ENCODE assay signal across 30 cellular contexts in the genomic region with DNA sequence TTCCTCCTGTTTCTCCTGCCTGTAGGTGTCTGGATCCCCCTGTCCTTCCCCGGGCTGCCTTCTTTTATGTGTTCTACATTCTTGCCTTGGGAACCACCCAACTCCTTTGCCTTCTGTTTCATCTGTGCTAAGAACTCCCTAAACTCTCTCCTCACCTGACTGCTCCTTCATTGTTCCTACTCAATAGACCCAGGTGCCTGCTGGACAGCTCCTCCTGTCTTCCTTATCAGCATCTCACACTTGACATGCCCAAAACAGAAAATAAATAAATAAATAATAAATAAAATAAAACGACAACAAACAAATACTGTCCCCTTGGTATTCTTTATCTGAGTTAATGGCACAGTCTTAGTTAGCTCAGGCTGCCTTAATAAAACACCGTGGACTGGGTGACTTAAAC.
"Had no signal": no experiment of that assay in that cellular context is flagged by ENCODE, and none has a peak within 500 bp of the region (broad histone marks: within the 10 kb centered on the region; RNA-seq: fewer than 3 reads in every experiment).

No MANE protein-coding gene starts in this region.

- H3K27ac ChIP-seq: brain microvascular endothelial cell, Peyer's patch, SJSA1, VCaP had no signal

- DNase-seq: activated CD4-positive, alpha-beta memory T cell treated with anti-CD3 and anti-CD28 coated beads, Interleukin-2, amount 10 ng/mL, durations not matched to agents 7 days and 5 days; activated CD4-positive, alpha-beta T cell treated with anti-CD3 and anti-CD28 coated beads for 1 hour; activated CD4-positive, CD25-positive, alpha-beta regulatory T cell; activated CD8-positive, alpha-beta memory T cell treated with anti-CD3 and anti-CD28 coated beads for 24 hours; activated CD8-positive, alpha-beta memory T cell treated with anti-CD3 and anti-CD28 coated beads, Interleukin-2, amount 10 ng/mL, durations not matched to agents 7 days and 5 days; activated CD8-positive, alpha-beta memory T cell treated with anti-CD3 and anti-CD28 coated beads, Interleukin-2, amount 50 U/mL, for 48 hours; activated effector memory CD4-positive, alpha-beta T cell treated with Interleukin-2 at 50 U/mL for 16 hours; activated naive CD4-positive, alpha-beta T cell treated with anti-CD3 and anti-CD28 coated beads, Interleukin-2, amount 10 ng/mL, durations not matched to agents 7 days and 5 days; activated T-cell treated with anti-CD3 and anti-CD28 coated beads, Interleukin-2, amount 50 U/mL, for 48 hours; amniotic stem cell; aorta; brain microvascular endothelial cell; Kasumi-1; KG1; MG63; NCI-H1048; NCI-H1694; NCI-H345; NCI-H524 treated with DMSO at 0.1 percent for 48 hours; NK-92 treated with Interleukin-12 subunit alpha and Interleukin-12 subunit beta, amount 100 ng/mL, for 24 hours; PC-3; Peyer's patch; RPMI8226; SHP77 treated with DMSO at 0.1 percent for 48 hours; SW 1271; T-helper 1 cell; T-helper 2 cell; T-helper 9 cell had no signal

- H3K36me3 ChIP-seq: brain microvascular endothelial cell, MG63, Peyer's patch, SJSA1 had no signal

- H3K4me1 ChIP-seq: Peyer's patch, SJSA1 had no signal

- ATAC-seq: activated CD8-positive, alpha-beta memory T cell treated with anti-CD3 and anti-CD28 coated beads, Interleukin-2, amount 10 ng/mL, durations not matched to agents 7 days and 5 days; PC-3 had no signal

- H3K4me3 ChIP-seq: MG63, Peyer's patch, SJSA1 had no signal

- H3K9me3 ChIP-seq: MG63, Peyer's patch had no signal

- H3K27me3 ChIP-seq: brain microvascular endothelial cell, MG63, Peyer's patch, SJSA1 had no signal
